9 cellular contexts compared by ENCODE assay signal in the genomic region with DNA sequence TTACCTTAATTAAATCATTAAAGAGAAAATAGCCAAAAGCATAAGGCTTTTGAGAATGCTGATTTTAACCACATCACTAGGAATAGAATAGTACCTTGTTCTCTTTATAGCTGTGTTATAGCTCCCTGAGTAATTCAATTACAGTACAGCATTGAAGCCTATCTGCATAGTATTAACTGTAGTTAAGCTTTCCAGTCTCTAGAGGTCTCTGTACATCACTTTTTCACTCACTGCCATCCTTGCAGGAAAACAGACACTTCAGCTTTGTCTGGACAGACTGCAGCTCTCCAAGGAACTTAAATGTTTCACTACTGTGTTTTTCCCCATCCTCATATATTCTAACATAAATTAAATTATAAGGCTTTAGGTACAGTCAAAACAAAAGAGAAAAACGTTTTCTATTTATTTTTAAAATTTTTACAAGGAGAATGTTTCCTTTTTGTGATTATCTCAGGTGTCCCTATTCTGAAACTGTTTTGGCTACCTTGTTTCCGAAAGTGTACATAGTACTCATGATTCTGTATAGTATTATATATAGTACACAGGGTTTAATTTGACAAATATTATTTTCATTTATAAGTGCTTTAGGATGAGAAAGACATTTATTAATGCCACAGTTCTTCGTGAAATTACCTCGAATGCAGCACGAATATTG.
A peak's percentile ranks its signal among the peaks of the same experiment; 100 is the strongest.
DNase-seq lines count a peak whose midpoint lies in the region; ATAC-seq and TF ChIP-seq lines count a peak whose summit lies in the region.
"Had no signal": no experiment of that assay in that cellular context is flagged by ENCODE, and none has a peak within 500 bp of the region (broad histone marks: within the 10 kb centered on the region; RNA-seq: fewer than 3 reads in every experiment).

No MANE protein-coding gene starts in this region.

- H3F3A ChIP-seq in OCI-LY1 (ENCODE audit: insufficient read depth, low read length), result no peaks in the 10 kb centered on the region

- H3K9ac ChIP-seq in OCI-LY1 (ENCODE audit: low read length) (no peak overlapping the region), endodermal cell (ENCODE audit: extremely low read depth, low read length, poor library complexity, severe bottlenecking) (no peak overlapping the region), mucosa of rectum (ENCODE audit: low read depth in 1 of 2, low read length in 2 of 2) (no peak overlapping the region)

- H3K36me3 ChIP-seq in OCI-LY1 (ENCODE audit: insufficient read depth, low read length), result no peaks in the 10 kb centered on the region
- H3K36me3 ChIP-seq in endodermal cell (ENCODE audit: control insufficient read depth, insufficient read depth, low read length), result no peaks in the 10 kb centered on the region
- H3K36me3 ChIP-seq in mucosa of rectum (ENCODE audit: control insufficient read depth in 2 of 2, insufficient read depth in 2 of 2, low read length in 2 of 2), result no peaks in the 10 kb centered on the region
- H3K36me3 ChIP-seq in effector memory CD4-positive, alpha-beta T cell (ENCODE audit: control insufficient read depth, insufficient read depth, low read length), result no peaks in the 10 kb centered on the region

- H3K4me3 Mint-ChIP-seq in endodermal cell, result no peak overlapping the region
- H3K4me3 Mint-ChIP-seq: activated B cell treated with CpG ODN at 0.5 μM for 24 hours had no signal

- DNase-seq in DMS79 treated with DMSO at 0.1 percent for 48 hours (lab: John Stamatoyannopoulos, UW), result peak; percentile 50
- DNase-seq in HuH-7.5 (ENCODE audit: low spot score), result peak; percentile 2
- DNase-seq in endodermal cell, result no peak
- no peak for DNase-seq in activated CD4-positive, alpha-beta T cell treated with anti-CD3 and anti-CD28 coated beads for 4 hours
- DNase-seq in effector memory CD4-positive, alpha-beta T cell, result no peak
- DNase-seq: activated B cell treated with CpG ODN at 0.5 μM for 24 hours had no signal

- TF ChIP-seq CTCF in OCI-LY1 (IDR thresholded peaks at IDR 0.05; ENCODE audit: low read length) (peak; percentile 49), endodermal cell (conservative IDR thresholded peaks at IDR 0.05) (peak; percentile 79)

- no peak overlapping the region for H3K27ac ChIP-seq in OCI-LY1 (ENCODE audit: low read depth, low read length, poor library complexity, severe bottlenecking)
- H3K27ac ChIP-seq in endodermal cell (ENCODE audit: low read depth, low read length), result no peak overlapping the region
- H3K27ac ChIP-seq in mucosa of rectum (ENCODE audit: low read depth in 2 of 2, low read length in 2 of 2), result no peak overlapping the region
- H3K27ac ChIP-seq in effector memory CD4-positive, alpha-beta T cell (ENCODE audit: insufficient read depth, low read length, poor library complexity, severe bottlenecking), result no peak overlapping the region

- no peaks in the 10 kb centered on the region for H3K27me3 ChIP-seq in OCI-LY1 (ENCODE audit: insufficient read depth, low read length)
- no peaks in the 10 kb centered on the region for H3K27me3 ChIP-seq in endodermal cell (ENCODE audit: control insufficient read depth, insufficient read depth, low read length, poor library complexity, severe bottlenecking)
- no peaks in the 10 kb centered on the region for H3K27me3 ChIP-seq in mucosa of rectum (ENCODE audit: control insufficient read depth in 2 of 2, insufficient read depth in 2 of 2, low read length in 2 of 2)
- H3K27me3 ChIP-seq in effector memory CD4-positive, alpha-beta T cell (replicated peaks; ENCODE audit: control insufficient read depth, insufficient read depth, low read length, poor library complexity, severe bottlenecking), result no peaks in the 10 kb centered on the region

- H3K36me3 Mint-ChIP-seq in endodermal cell (ENCODE audit: low read depth), result no peaks in the 10 kb centered on the region

- H3K79me2 ChIP-seq in OCI-LY1 (ENCODE audit: insufficient read depth, low read length), result no peaks in the 10 kb centered on the region

- no peaks in the 10 kb centered on the region for H3K4me1 Mint-ChIP-seq in endodermal cell
- H3K4me1 Mint-ChIP-seq: activated B cell treated with CpG ODN at 0.5 μM for 24 hours had no signal

- ATAC-seq in GM21717 (IDR thresholded peaks at IDR 0.05; ENCODE audit: unreplicated experiment), result peak; percentile 95

- no peak overlapping the region for H3K27ac Mint-ChIP-seq in endodermal cell
- H3K27ac Mint-ChIP-seq: activated B cell treated with CpG ODN at 0.5 μM for 24 hours had no signal

- no peaks in the 10 kb centered on the region for H3K9me2 ChIP-seq in OCI-LY1 (ENCODE audit: low read depth, low read length)

- no peaks in the 10 kb centered on the region for H3K27me3 Mint-ChIP-seq in endodermal cell (ENCODE audit: insufficient read depth)
- H3K27me3 Mint-ChIP-seq: activated B cell treated with CpG ODN at 0.5 μM for 24 hours had no signal

- no peak overlapping the region for H3K4me2 ChIP-seq in OCI-LY1 (ENCODE audit: low read length)

- H3K9me3 ChIP-seq in OCI-LY1 (ENCODE audit: low read length) (no peaks in the 10 kb centered on the region), endodermal cell (ENCODE audit: control insufficient read depth, low read length) (no peaks in the 10 kb centered on the region), mucosa of rectum (ENCODE audit: control insufficient read depth in 2 of 2, low read length in 2 of 2) (no peaks in the 10 kb centered on the region)
- H3K9me3 ChIP-seq in effector memory CD4-positive, alpha-beta T cell (ENCODE audit: control insufficient read depth, low read length), result no peaks in the 10 kb centered on the region

- H3K9me3 Mint-ChIP-seq in endodermal cell, result no peaks in the 10 kb centered on the region
- H3K9me3 Mint-ChIP-seq: activated B cell treated with CpG ODN at 0.5 μM for 24 hours had no signal

- H3K4me3 ChIP-seq in OCI-LY1 (ENCODE audit: low read depth, low read length, poor library complexity, severe bottlenecking) (no peak overlapping the region), endodermal cell (ENCODE audit: low read length) (no peak overlapping the region), mucosa of rectum (ENCODE audit: low read length in 2 of 2) (peak overlapping the region; percentile 2 to 64)
- no peak overlapping the region for H3K4me3 ChIP-seq in effector memory CD4-positive, alpha-beta T cell (ENCODE audit: insufficient read depth, low read depth, low read length, poor library complexity, severe bottlenecking)

- H4K20me1 ChIP-seq in OCI-LY1 (ENCODE audit: insufficient read depth, low read length), result no peaks in the 10 kb centered on the region

- no peak overlapping the region for H2AFZ ChIP-seq in OCI-LY1 (ENCODE audit: low read length)

- H3K4me1 ChIP-seq in OCI-LY1 (ENCODE audit: insufficient read depth, low read length, severe bottlenecking) (no peaks in the 10 kb centered on the region), endodermal cell (ENCODE audit: control insufficient read depth, insufficient read depth, low read length) (no peaks in the 10 kb centered on the region), mucosa of rectum (ENCODE audit: control insufficient read depth in 2 of 2, insufficient read depth in 2 of 2, low read length in 2 of 2) (no peaks in the 10 kb centered on the region)
- no peaks in the 10 kb centered on the region for H3K4me1 ChIP-seq in effector memory CD4-positive, alpha-beta T cell (ENCODE audit: control insufficient read depth, insufficient read depth, low read length, poor library complexity, severe bottlenecking)

- WGBS in endodermal cell (ENCODE audit: insufficient coverage in 1 of 2, insufficient read length in 1 of 2), 2 experiments, result 58 to 81% methylated on average over 3 to 4 of the region's 5 CpGs

Comparison
In these comparisons a context has a peak if more than half of its experiments do, and no peak if none do; other contexts are left out.
1. DNase-seq: peak in DMS79 treated with DMSO at 0.1 percent for 48 hours (single experiment) and HuH-7.5 (single experiment); none in endodermal cell (single experiment), activated CD4-positive, alpha-beta T cell treated with anti-CD3 and anti-CD28 coated beads for 4 hours (0 of 2) and effector memory CD4-positive, alpha-beta T cell (0 of 3).
2. H3K4me3 ChIP-seq: peak in mucosa of rectum (2 of 2); none in OCI-LY1 (single experiment), endodermal cell (single experiment) and effector memory CD4-positive, alpha-beta T cell (single experiment).